In the genomic region with DNA sequence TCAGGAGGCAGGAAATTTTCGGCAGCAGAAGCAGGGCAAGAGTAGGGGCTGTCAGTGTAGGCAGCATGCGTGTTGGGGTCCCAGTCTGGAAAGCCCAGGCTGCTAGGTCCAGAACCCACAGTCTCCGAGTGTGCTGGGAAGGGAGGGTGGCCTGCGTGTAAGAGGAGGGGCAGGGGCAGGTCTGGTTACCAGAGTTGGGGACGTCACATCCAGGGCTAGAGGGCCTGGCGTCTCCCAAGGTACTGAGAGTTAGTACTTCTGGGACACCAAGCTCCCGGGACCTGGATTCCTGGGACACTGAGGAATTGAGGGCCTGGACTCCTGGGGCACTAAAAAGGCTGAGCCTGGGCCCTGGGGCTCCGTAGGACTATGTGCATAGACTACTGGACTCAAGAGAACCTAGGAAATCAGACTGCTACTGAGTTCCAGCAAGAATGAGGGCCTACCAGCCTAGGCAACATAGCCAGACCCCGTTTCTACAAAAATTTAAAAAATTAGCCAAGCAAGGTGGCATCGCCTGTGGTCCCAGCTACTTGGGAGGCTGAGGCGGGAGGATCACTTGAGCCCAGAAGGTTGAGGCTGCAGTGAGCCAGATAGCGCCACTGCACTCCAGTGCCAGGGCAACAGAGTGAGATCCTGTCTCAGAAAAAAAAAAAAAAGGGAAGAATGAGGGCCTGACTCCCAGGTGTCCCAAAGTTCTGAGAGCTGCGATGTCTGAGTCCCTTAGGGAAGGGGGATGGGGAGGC, we compare ENCODE assay signal across 8 cellular contexts. TPM values are rescaled to one million over a fixed set of nuclear protein-coding genes. Genes with fewer than 3 reads are reported as not detected.
DNase-seq lines count a peak whose midpoint lies in the region; ATAC-seq, FAIRE-seq and TF ChIP-seq lines count a peak whose summit lies in the region.

No MANE protein-coding gene starts in this region.

- no peak overlapping the region for H3K27ac Mint-ChIP-seq in HFFc6
- peak overlapping the region; percentile 85 to 88 for H3K27ac Mint-ChIP-seq in activated naive CD4-positive, alpha-beta T cell treated with anti-CD3 and anti-CD28 coated beads, Interleukin-2, amount 50 U/mL, for 72 hours
- peak overlapping the region; percentile 81 to 98 (median 93) for H3K27ac Mint-ChIP-seq in immature natural killer cell
- H3K27ac Mint-ChIP-seq in stimulated activated memory B cell treated with anti-CD40 and anti-IgM and Interleukin-4, amounts not matched to agents 10 μg/mL and 1 μg/mL and 100 μg/mL, for 72 hours: peak overlapping the region; percentile 99

- WGBS in small intestine, 3 donors: 90 to 91% (median 90%) methylated on average over 13 of the region's 13 CpGs

- H3K27ac ChIP-seq in small intestine (ENCODE audit: low read depth in 1 of 2, low read length in 1 of 2): peak overlapping the region in 1 of 2 donors; percentile 73

- no peaks in the 10 kb centered on the region for H3K9me3 Mint-ChIP-seq in HFFc6
- no peaks in the 10 kb centered on the region for H3K9me3 Mint-ChIP-seq in activated naive CD4-positive, alpha-beta T cell treated with anti-CD3 and anti-CD28 coated beads, Interleukin-2, amount 50 U/mL, for 72 hours
- no peaks in the 10 kb centered on the region for H3K9me3 Mint-ChIP-seq in immature natural killer cell
- H3K9me3 Mint-ChIP-seq in stimulated activated memory B cell treated with anti-CD40 and anti-IgM and Interleukin-4, amounts not matched to agents 10 μg/mL and 1 μg/mL and 100 μg/mL, for 72 hours: no peaks in the 10 kb centered on the region

- H3K4me3 ChIP-seq in small intestine (ENCODE audit: low read depth in 1 of 2, low read length in 2 of 2): peak overlapping the region in 1 of 2 donors; percentile 61

- no peak for FAIRE-seq in small intestine (lab: Jason Lieb, UNC)

- H3K4me3 Mint-ChIP-seq in HFFc6 (peak overlapping the region; percentile 95), immature natural killer cell (peak overlapping the region; percentile 89 to 96 (median 95))
- H3K4me3 Mint-ChIP-seq in stimulated activated memory B cell treated with anti-CD40 and anti-IgM and Interleukin-4, amounts not matched to agents 10 μg/mL and 1 μg/mL and 100 μg/mL, for 72 hours: peak overlapping the region; percentile 93

- no peak for TF ChIP-seq CTCF in HFFc6 (IDR thresholded peaks at IDR 0.05)

- H3K9me3 ChIP-seq in small intestine (ENCODE audit: control insufficient read depth, low read depth): no peaks in the 10 kb centered on the region

- peaks cover 0 to 5% of the 10 kb centered on the region in 2 donors for H3K36me3 ChIP-seq in small intestine (ENCODE audit: control insufficient read depth in 2 of 2, insufficient read depth in 2 of 2, low read length in 2 of 2)

- H3K4me1 Mint-ChIP-seq in HFFc6 (ENCODE audit: low read depth) (peaks cover 32% of the 10 kb centered on the region), immature natural killer cell (peaks cover 40 to 43% of the 10 kb centered on the region in 2 donors)
- H3K4me1 Mint-ChIP-seq in stimulated activated memory B cell treated with anti-CD40 and anti-IgM and Interleukin-4, amounts not matched to agents 10 μg/mL and 1 μg/mL and 100 μg/mL, for 72 hours: peaks cover 66% of the 10 kb centered on the region

- no peak for ATAC-seq in activated naive CD4-positive, alpha-beta T cell treated with anti-CD3 and anti-CD28 coated beads, Interleukin-2, amount 50 U/mL, for 72 hours
- no peak for ATAC-seq in stimulated activated memory B cell treated with anti-CD40 and anti-IgM and Interleukin-4, amounts not matched to agents 10 μg/mL and 1 μg/mL and 100 μg/mL, for 72 hours

- DNase-seq in HFFc6 (no peak), immature natural killer cell (no peak), small intestine (no peak), DMS79 treated with DMSO at 0.1 percent for 48 hours (lab: John Stamatoyannopoulos, UW) (no peak), cortex of kidney (lab: John Stamatoyannopoulos, UW) (no peak), Kasumi-1 (lab: John Stamatoyannopoulos, UW) (no peak)
- DNase-seq in activated naive CD4-positive, alpha-beta T cell treated with anti-CD3 and anti-CD28 coated beads, Interleukin-2, amount 50 U/mL, for 72 hours (ENCODE audit: low spot score in 2 of 2): no peak

- no peaks in the 10 kb centered on the region; the same call in none of the 2 replicates for H3K27me3 Mint-ChIP-seq in HFFc6 (ENCODE audit: insufficient read depth)
- H3K27me3 Mint-ChIP-seq in immature natural killer cell (ENCODE audit: low read depth in 3 of 3): peaks cover 10 to 20% (median 18%) of the 10 kb centered on the region in 3 donors
- no peaks in the 10 kb centered on the region for H3K27me3 Mint-ChIP-seq in stimulated activated memory B cell treated with anti-CD40 and anti-IgM and Interleukin-4, amounts not matched to agents 10 μg/mL and 1 μg/mL and 100 μg/mL, for 72 hours

- no peaks in the 10 kb centered on the region for H3K27me3 ChIP-seq in small intestine (ENCODE audit: control insufficient read depth in 2 of 2, insufficient read depth in 2 of 2, low read length in 2 of 2)

- H3K36me3 Mint-ChIP-seq in HFFc6 (ENCODE audit: low read depth): peaks cover 5% of the 10 kb centered on the region; the same call in 1 of the 2 replicates
- peaks cover 21 to 45% of the 10 kb centered on the region in 2 donors for H3K36me3 Mint-ChIP-seq in activated naive CD4-positive, alpha-beta T cell treated with anti-CD3 and anti-CD28 coated beads, Interleukin-2, amount 50 U/mL, for 72 hours
- H3K36me3 Mint-ChIP-seq in immature natural killer cell: peaks cover 4 to 12% (median 8%) of the 10 kb centered on the region in 3 donors
- H3K36me3 Mint-ChIP-seq in stimulated activated memory B cell treated with anti-CD40 and anti-IgM and Interleukin-4, amounts not matched to agents 10 μg/mL and 1 μg/mL and 100 μg/mL, for 72 hours: peaks cover 62% of the 10 kb centered on the region

- H3K4me1 ChIP-seq in small intestine (ENCODE audit: control insufficient read depth in 2 of 2, insufficient read depth in 1 of 2, low read depth in 1 of 2, low read length in 1 of 2): no peaks in the 10 kb centered on the region

RNA-seq across cellular contexts. Expression of a gene that starts 2.5 kb away (rescaled TPM):
- 1 to 10 TPM; 3.9 to 7.2 (median 5.3) TPM for total RNA-seq in HFFc6 (2021; fragmentation: NEBNext Ultra II Directional; extraction: Animal tissue kit (Norgen Biotek cat#: 25700))
- total RNA-seq in activated naive CD4-positive, alpha-beta T cell treated with anti-CD3 and anti-CD28 coated beads, Interleukin-2, amount 50 U/mL, for 72 hours: 100 to 1,000 TPM in 1 of 2 donors, 10 to 100 TPM in 1; 58.9 to 144 TPM
- polyA plus RNA-seq in immature natural killer cell: 1 to 10 TPM; 2.7 to 8.0 (median 2.9) TPM
- polyA plus RNA-seq in small intestine: 1 to 10 TPM; 5.1 to 7.6 (median 5.8) TPM

RNA-seq across cellular contexts. Expression of a gene that starts 4.5 kb away (rescaled TPM):
- 1 to 10 TPM in 5 of 6 experiments, under 1 TPM in 1; 0.96 to 4.1 (median 1.2) TPM for total RNA-seq in HFFc6 (2021; fragmentation: NEBNext Ultra II Directional; extraction: Animal tissue kit (Norgen Biotek cat#: 25700))
- 10 to 100 TPM; 40.0 to 48.5 TPM for total RNA-seq in activated naive CD4-positive, alpha-beta T cell treated with anti-CD3 and anti-CD28 coated beads, Interleukin-2, amount 50 U/mL, for 72 hours
- 1,000 to 10,000 TPM; 1,885 to 2,801 (median 2,654) TPM for polyA plus RNA-seq in immature natural killer cell
- polyA plus RNA-seq in small intestine: 10 to 100 TPM in 2 of 3 donors, 1 to 10 TPM in 1; 2.7 to 17.6 (median 13.8) TPM

RNA-seq across cellular contexts. Expression of a gene that starts 10.2 kb away (rescaled TPM):
- not detected for total RNA-seq in HFFc6 (2021; fragmentation: NEBNext Ultra II Directional; extraction: Animal tissue kit (Norgen Biotek cat#: 25700))
- under 1 TPM in 1 of 2 donors, not detected in 1; 0.75 TPM for total RNA-seq in activated naive CD4-positive, alpha-beta T cell treated with anti-CD3 and anti-CD28 coated beads, Interleukin-2, amount 50 U/mL, for 72 hours
- polyA plus RNA-seq in immature natural killer cell (1,000 to 10,000 TPM; 2,771 to 3,312 (median 2,871) TPM), small intestine (100 to 1,000 TPM in 1 of 3 donors, 10 to 100 TPM in 2; 15.9 to 128 (median 87.2) TPM)

RNA-seq across cellular contexts. Expression of a gene that starts 29.5 kb away (rescaled TPM):
- total RNA-seq in HFFc6 (2021; fragmentation: NEBNext Ultra II Directional; extraction: Animal tissue kit (Norgen Biotek cat#: 25700)): 10 to 100 TPM; 24.3 to 39.7 (median 38.1) TPM
- total RNA-seq in activated naive CD4-positive, alpha-beta T cell treated with anti-CD3 and anti-CD28 coated beads, Interleukin-2, amount 50 U/mL, for 72 hours: 1 to 10 TPM; 2.9 to 9.3 TPM
- polyA plus RNA-seq in immature natural killer cell (under 1 TPM in 1 of 3 donors, not detected in 2; 0.72 TPM), small intestine (10 to 100 TPM in 1 of 3 donors, 1 to 10 TPM in 1, not detected in 1; 3.6 to 13.8 TPM)

RNA-seq across cellular contexts. Expression of a gene that starts 38.3 kb away (rescaled TPM):
- 10 to 100 TPM; 15.3 to 21.0 (median 19.1) TPM for total RNA-seq in HFFc6 (2021; fragmentation: NEBNext Ultra II Directional; extraction: Animal tissue kit (Norgen Biotek cat#: 25700))
- total RNA-seq in activated naive CD4-positive, alpha-beta T cell treated with anti-CD3 and anti-CD28 coated beads, Interleukin-2, amount 50 U/mL, for 72 hours: 10 to 100 TPM in 1 of 2 donors, 1 to 10 TPM in 1; 6.4 to 10.1 TPM
- polyA plus RNA-seq in immature natural killer cell (under 1 TPM; 0.17 to 0.62 (median 0.32) TPM), small intestine (10 to 100 TPM in 1 of 3 donors, 1 to 10 TPM in 2; 3.5 to 11.4 (median 6.0) TPM)

Comparison
In these comparisons a context has a peak if more than half of its experiments do, and no peak if none do; other contexts are left out.
1. RNA of a gene that starts 2.5 kb away (total RNA-seq): 58.9 to 144 TPM in activated naive CD4-positive, alpha-beta T cell treated with anti-CD3 and anti-CD28 coated beads, Interleukin-2, amount 50 U/mL, for 72 hours; 3.9 to 7.2 TPM in HFFc6; every median in the first group is over 4 times any median in the second.
2. RNA of a gene that starts 4.5 kb away (total RNA-seq): 40.0 to 48.5 TPM in activated naive CD4-positive, alpha-beta T cell treated with anti-CD3 and anti-CD28 coated beads, Interleukin-2, amount 50 U/mL, for 72 hours; 0.96 to 4.1 TPM in HFFc6; every median in the first group is over 4 times any median in the second.
3. Peak in every context shown above with its lines, with median percentiles within 50 percentile points of each other: H3K4me3 Mint-ChIP-seq.